ENCODE assay signal across 13 cellular contexts in genomic region chr10:113100299-113100680, GRCh38.
A peak's percentile ranks its signal among the peaks of the same experiment; 100 is the strongest.
DNase-seq lines count a peak whose midpoint lies in the region; ATAC-seq and TF ChIP-seq lines count a peak whose summit lies in the region.
"Had no signal": no experiment of that assay in that cellular context is flagged by ENCODE, and none has a peak within 500 bp of the region (broad histone marks: within the 10 kb centered on the region; RNA-seq: fewer than 3 reads in every experiment).

No MANE protein-coding gene starts in this region.

- 72 to 81% (median 75%) methylated on average over 7 of the region's 7 CpGs for WGBS in stomach, 5 donors

- intact Hi-C loops in Panc1 (cut with micrococcal nuclease; ENCODE audit: unreplicated experiment) (no loop called here), stomach (cut with DNase I; ENCODE audit: low total_unique reads) (no loop called here)

- H3K4me1 ChIP-seq in BLaER1 treated with 17β-estradiol and CSF1 and Interleukin-3, amounts not matched to agents 10 nM and 100 nM = peaks cover 66 to 97% (median 84%) of the 10 kb centered on the region in 10 experiments
- peaks cover 52% of the 10 kb centered on the region for H3K4me1 ChIP-seq in Panc1 (ENCODE audit: control insufficient read depth, insufficient read depth, low read length)
- peaks cover 12% of the 10 kb centered on the region for H3K4me1 ChIP-seq in parathyroid adenoma
- H3K4me1 ChIP-seq in stomach = peaks cover 14 to 74% (median 60%) of the 10 kb centered on the region in 4 donors

- H3K9ac ChIP-seq in BLaER1 treated with 17β-estradiol and CSF1 and Interleukin-3, amounts not matched to agents 10 nM and 100 nM = peak overlapping the region in 8 of 11 experiments; percentile 54 to 69 (median 66); a peak in 12 of 22 replicates
- H3K9ac ChIP-seq in parathyroid adenoma = no peak overlapping the region
- H3K9ac ChIP-seq: KMS-11, SK-N-SH had no signal

- H2AFZ ChIP-seq in parathyroid adenoma = no peak overlapping the region

- no peak for TF ChIP-seq POLR2A in stomach (IDR thresholded peaks at IDR 0.05)

- H3K27me3 Mint-ChIP-seq in endothelial cell (ENCODE audit: unreplicated experiment) = peaks cover 13% of the 10 kb centered on the region

- peaks cover 5% of the 10 kb centered on the region for H3K79me2 ChIP-seq in parathyroid adenoma

- TF ChIP-seq EP300 in stomach (IDR thresholded peaks at IDR 0.05) = no peak

- peaks cover 0 to 18% (median 16%) of the 10 kb centered on the region in 11 experiments; a peak in 19 of 22 replicates for H3K9me3 ChIP-seq in BLaER1 treated with 17β-estradiol and CSF1 and Interleukin-3, amounts not matched to agents 10 nM and 100 nM (replicated peaks in 1 of 11)
- H3K9me3 ChIP-seq in Panc1 (ENCODE audit: control insufficient read depth, insufficient read depth, low read depth, low read length) = no peaks in the 10 kb centered on the region
- H3K9me3 ChIP-seq in parathyroid adenoma (ENCODE audit: control insufficient read depth, low read length) = no peaks in the 10 kb centered on the region
- H3K9me3 ChIP-seq in stomach = no peaks in the 10 kb centered on the region
- H3K9me3 ChIP-seq: SK-N-SH had no signal

- H3K27ac Mint-ChIP-seq in endothelial cell (ENCODE audit: unreplicated experiment) = peak overlapping the region; percentile 82

- H3K9me3 Mint-ChIP-seq in endothelial cell (ENCODE audit: unreplicated experiment) = no peaks in the 10 kb centered on the region

- no peak for ATAC-seq in Panc1

- peaks cover 12% of the 10 kb centered on the region for H3K36me3 Mint-ChIP-seq in endothelial cell (ENCODE audit: low read depth, unreplicated experiment)

- peaks cover 2 to 58% (median 49%) of the 10 kb centered on the region in 11 experiments; a peak in 21 of 22 replicates for H3K36me3 ChIP-seq in BLaER1 treated with 17β-estradiol and CSF1 and Interleukin-3, amounts not matched to agents 10 nM and 100 nM
- H3K36me3 ChIP-seq in Panc1 (ENCODE audit: control insufficient read depth, insufficient read depth, low read length) = no peaks in the 10 kb centered on the region
- no peaks in the 10 kb centered on the region for H3K36me3 ChIP-seq in parathyroid adenoma (ENCODE audit: control insufficient read depth, insufficient read depth, low read length)
- H3K36me3 ChIP-seq in stomach = peaks cover 0 to 17% (median 2%) of the 10 kb centered on the region in 4 donors

- TF ChIP-seq CTCF in Panc1 (IDR thresholded peaks at IDR 0.05) (no peak), endothelial cell (IDR thresholded peaks at IDR 0.05; ENCODE audit: unreplicated experiment) (no peak), parathyroid adenoma (IDR thresholded peaks at IDR 0.05) (no peak), stomach (IDR thresholded peaks at IDR 0.05) (no peak)

- CTCF ChIA-PET in Panc1 (lab: Charles Lee) = no interaction called here

- peak overlapping the region in 1 of 10 experiments; percentile 8; a peak in 1 of 20 replicates for H3K4me3 ChIP-seq in BLaER1 treated with 17β-estradiol and CSF1 and Interleukin-3, amounts not matched to agents 10 nM and 100 nM
- H3K4me3 ChIP-seq in Panc1 (ENCODE audit: low read depth in 2 of 2, low read length in 2 of 2) (no peak overlapping the region), parathyroid adenoma (ENCODE audit: low read depth, low read length) (no peak overlapping the region), stomach (no peak overlapping the region)

- peaks cover 0 to 32% (median 0%) of the 10 kb centered on the region in 11 experiments; a peak in 2 of 22 replicates for H3K27me3 ChIP-seq in BLaER1 treated with 17β-estradiol and CSF1 and Interleukin-3, amounts not matched to agents 10 nM and 100 nM
- H3K27me3 ChIP-seq in Panc1 (ENCODE audit: control insufficient read depth, insufficient read depth, low read length) (no peaks in the 10 kb centered on the region), parathyroid adenoma (ENCODE audit: control insufficient read depth, insufficient read depth, low read length) (no peaks in the 10 kb centered on the region), stomach (no peaks in the 10 kb centered on the region)

- peak overlapping the region; percentile 70 to 86 (median 80) for H3K4me2 ChIP-seq in BLaER1 treated with 17β-estradiol and CSF1 and Interleukin-3, amounts not matched to agents 10 nM and 100 nM
- peak overlapping the region; percentile 9 for H3K4me2 ChIP-seq in parathyroid adenoma (ENCODE audit: low read length)
- H3K4me2 ChIP-seq: KMS-11 had no signal

- H4K20me1 ChIP-seq in BLaER1 treated with 17β-estradiol and CSF1 and Interleukin-3, amounts not matched to agents 10 nM and 100 nM = peaks cover 0 to 90% (median 7%) of the 10 kb centered on the region in 11 experiments; a peak in 9 of 22 replicates

- no TSS peak for BruUV-seq in Panc1 (replicated peaks; lab: Mats Ljungman, UMichigan)

- H3K4me1 Mint-ChIP-seq in endothelial cell (ENCODE audit: unreplicated experiment) = peaks cover 40% of the 10 kb centered on the region

- peak overlapping the region in 9 of 11 experiments; percentile 49 to 95 (median 90); a peak in 17 of 22 replicates for H3K27ac ChIP-seq in BLaER1 treated with 17β-estradiol and CSF1 and Interleukin-3, amounts not matched to agents 10 nM and 100 nM
- H3K27ac ChIP-seq in Panc1 (ENCODE audit: low read length) = peak overlapping the region; percentile 54
- no peak overlapping the region for H3K27ac ChIP-seq in parathyroid adenoma
- no peak overlapping the region for H3K27ac ChIP-seq in stomach
- H3K27ac ChIP-seq: KMS-11 had no signal

- in situ Hi-C loops in Panc1 (cut with HindIII; ENCODE audit: low pct_unique_long_range_greater_than_20kb, low sequenced_read_pairs) = no loop called here

- POLR2A ChIA-PET in Panc1 (lab: Charles Lee) = no interaction called here

- no peak for DNase-seq in Panc1 (ENCODE audit: low read depth, low spot score)
- no peak for DNase-seq in endothelial cell (ENCODE audit: low spot score)
- DNase-seq in stomach = no peak
- DNase-seq in stimulated activated CD4-positive, alpha-beta T cell treated with anti-CD3 and anti-CD28 coated beads, Interleukin-1b, Interleukin-23, amount 100 ng/mL, for 48 hours = no peak
- DNase-seq in stimulated activated CD4-positive, alpha-beta T cell treated with anti-CD3 and anti-CD28 coated beads, Interleukin-4, amount 100 ng/mL, for 24 hours = no peak
- DNase-seq in NCI-H345 treated with DMSO at 0.1 percent for 48 hours (lab: John Stamatoyannopoulos, UW; ENCODE audit: unreplicated experiment) = no peak
- DNase-seq: C1 segment of cervical spinal cord; DND-41; NK-92 treated with Interleukin-12 subunit alpha and Interleukin-12 subunit beta, amount 100 ng/mL, for 24 hours had no signal

- no peak overlapping the region for H3K4me3 Mint-ChIP-seq in endothelial cell (ENCODE audit: unreplicated experiment)

Comparison
In these comparisons a context has a peak if more than half of its experiments do, and no peak if none do; other contexts are left out.
1. H3K27ac ChIP-seq: peak in BLaER1 treated with 17β-estradiol and CSF1 and Interleukin-3, amounts not matched to agents 10 nM and 100 nM (9 of 11) and Panc1 (single experiment); none in parathyroid adenoma (single experiment) and stomach (0 of 5).